ENCODE assay signal across 8 cellular contexts in genomic region chr15:45022871-45023658, GRCh38. TPM values are rescaled to one million over a fixed set of nuclear protein-coding genes. Genes with fewer than 3 reads are reported as not detected.
DNase-seq lines count a peak whose midpoint lies in the region; FAIRE-seq and TF ChIP-seq lines count a peak whose summit lies in the region.

Gene SORD (plus strand): TSS chr15:45023195. CDS start chr15:45023284, 89 bp downstream.

- no peak for TF ChIP-seq EP300 in stomach (IDR thresholded peaks at IDR 0.05)

- peaks cover 10% of the 10 kb centered on the region for H3K36me3 Mint-ChIP-seq in neural crest cell (ENCODE audit: low read depth)

- H3K79me2 ChIP-seq in Loucy (ENCODE audit: insufficient read depth, low read length), result peaks cover 31% of the 10 kb centered on the region

- WGBS in stomach, 5 donors, result 0 to 5% (median 1%) methylated on average over 14 to 48 of the region's 48 CpGs

- H3K27ac Mint-ChIP-seq in neural crest cell (ENCODE audit: unreplicated experiment), result peak within 1 kb of the TSS; percentile 88

- no peak for TF ChIP-seq CTCF in Loucy (conservative IDR thresholded peaks at IDR 0.05; ENCODE audit: low read length)
- no peak for TF ChIP-seq CTCF in fibroblast of villous mesenchyme (IDR thresholded peaks at IDR 0.05; ENCODE audit: insufficient read depth, low read depth, low read length)
- TF ChIP-seq CTCF in neural crest cell (conservative IDR thresholded peaks at IDR 0.05), result no peak
- no peak for TF ChIP-seq CTCF in stomach (IDR thresholded peaks at IDR 0.05)

- no peaks in the 10 kb centered on the region for H3K36me3 ChIP-seq in Loucy (ENCODE audit: insufficient read depth, low read length)
- no peaks in the 10 kb centered on the region for H3K36me3 ChIP-seq in stomach

- DNase-seq in ELR (ENCODE audit: low read depth), result peak; percentile 88
- peak; percentile 93 for DNase-seq in H54 (ENCODE audit: insufficient read length, low spot score)
- peak; percentile 84 to 92 for DNase-seq in SHP77 (lab: John Stamatoyannopoulos, UW)
- DNase-seq in activated gamma-delta T cell (lab: John Stamatoyannopoulos, UW), result peak; percentile 74
- DNase-seq in fibroblast of villous mesenchyme (ENCODE audit: low read depth), result peak; percentile 70
- peak; percentile 96 for DNase-seq in neural crest cell (ENCODE audit: low read depth, low spot score)
- peak; percentile 96 for DNase-seq in stomach

- intact Hi-C loops in stomach (cut with DNase I; ENCODE audit: low total_unique reads), result no loop called here

- H2AFZ ChIP-seq in Loucy (ENCODE audit: low read length), result peak within 1 kb of the TSS; percentile 77

- no peak for FAIRE-seq in H54 (lab: Jason Lieb, UNC)

- H3K9ac ChIP-seq in Loucy (ENCODE audit: low read depth, low read length, poor library complexity, severe bottlenecking), result peak within 1 kb of the TSS; percentile 88

- no peaks in the 10 kb centered on the region for H3K9me2 ChIP-seq in Loucy (replicated peaks; ENCODE audit: low read depth, low read length)

- H3K27me3 ChIP-seq in Loucy (ENCODE audit: insufficient read depth, low read length, poor library complexity, severe bottlenecking) (no peaks in the 10 kb centered on the region), stomach (peaks cover 0 to 7% (median 0%) of the 10 kb centered on the region in 3 donors)

- H3K9me3 ChIP-seq in Loucy (ENCODE audit: insufficient read depth, low read depth, low read length) (no peaks in the 10 kb centered on the region), stomach (no peaks in the 10 kb centered on the region)

- H4K20me1 ChIP-seq in Loucy (ENCODE audit: insufficient read depth, low read length, poor library complexity, severe bottlenecking), result no peaks in the 10 kb centered on the region

- H3F3A ChIP-seq in Loucy (ENCODE audit: low read depth), result no peaks in the 10 kb centered on the region

- TF ChIP-seq POLR2A in H54 (IDR thresholded peaks at IDR 0.05; ENCODE audit: low read depth, low read length) (peak; percentile 60; the same call in 1 of the 2 replicates), stomach (IDR thresholded peaks at IDR 0.05) (peak in 1 of 4 donors; percentile 23)

- H3K27me3 Mint-ChIP-seq in neural crest cell (ENCODE audit: low read depth), result peaks cover 20% of the 10 kb centered on the region

- H3K4me1 Mint-ChIP-seq in neural crest cell, result peaks cover 37% of the 10 kb centered on the region

- H3K4me2 ChIP-seq in Loucy (ENCODE audit: low read depth, low read length, poor library complexity, severe bottlenecking), result peak within 1 kb of the TSS; percentile 76

- H3K4me1 ChIP-seq in Loucy (ENCODE audit: insufficient read depth, low read length, poor library complexity, severe bottlenecking), result peaks cover 33% of the 10 kb centered on the region
- H3K4me1 ChIP-seq in stomach, result peaks cover 35 to 61% (median 43%) of the 10 kb centered on the region in 4 donors

- peak within 1 kb of the TSS; percentile 75 to 86 (median 79) for H3K27ac ChIP-seq in stomach

- H3K4me3 ChIP-seq in Loucy (ENCODE audit: low read length, poor library complexity, severe bottlenecking) (peak within 1 kb of the TSS; percentile 80), fibroblast of villous mesenchyme (ENCODE audit: low read depth, low read length) (peak within 1 kb of the TSS; percentile 76), stomach (peak within 1 kb of the TSS; percentile 63 to 81 (median 73))

- H3K9me3 Mint-ChIP-seq in neural crest cell, result no peaks in the 10 kb centered on the region

- peak within 1 kb of the TSS; percentile 92 for H3K4me3 Mint-ChIP-seq in neural crest cell

RNA-seq across cellular contexts. Expression of gene SORD, which starts in this region (rescaled TPM):
- total RNA-seq in fibroblast of villous mesenchyme (13.9 and 17.7 TPM in 2 replicates), neural crest cell (54.8 and 58.2 TPM in 2 replicates), stomach (10 to 100 TPM in 3 of 5 donors, 1 to 10 TPM in 2; 5.5 to 43.3 (median 17.0) TPM)
- polyA plus RNA-seq in stomach, result 10 to 100 TPM; 10.5 to 33.5 (median 13.7) TPM

Comparison
In these comparisons a context has a peak if more than half of its experiments do, and no peak if none do; other contexts are left out.
1. Peak in every context shown above with its lines: DNase-seq, H3K4me3 ChIP-seq and H3K27ac ChIP-seq.